ENCODE assay signal across 9 cellular contexts in genomic region chr1:83999316-83999819, GRCh38. TPM values are rescaled to one million over a fixed set of nuclear protein-coding genes. Genes with fewer than 3 reads are reported as not detected.
A peak's percentile ranks its signal among the peaks of the same experiment; 100 is the strongest.
DNase-seq lines count a peak whose midpoint lies in the region; ATAC-seq and TF ChIP-seq lines count a peak whose summit lies in the region.
"Had no signal": no experiment of that assay in that cellular context is flagged by ENCODE, and none has a peak within 500 bp of the region (broad histone marks: within the 10 kb centered on the region; RNA-seq: fewer than 3 reads in every experiment).

No MANE protein-coding gene starts in this region.

- peak overlapping the region; percentile 31; the same call in 1 of the 2 replicates for H3K27ac ChIP-seq in PC-9
- H3K27ac ChIP-seq in brain microvascular endothelial cell: peak overlapping the region; percentile 88
- no peak overlapping the region for H3K27ac ChIP-seq in iPS DF 6.9 (ENCODE audit: low read length)

- H4K20me1 ChIP-seq in PC-9 (ENCODE audit: insufficient read depth): no peaks in the 10 kb centered on the region

- H3K4me1 ChIP-seq in PC-9 (replicated peaks; ENCODE audit: insufficient read depth): peaks cover 5% of the 10 kb centered on the region
- no peaks in the 10 kb centered on the region; the same call in 1 of the 2 replicates for H3K4me1 ChIP-seq in iPS DF 6.9 (ENCODE audit: control insufficient read depth, insufficient read depth, low read length)

- POLR2A ChIA-PET in PC-9 (lab: Charles Lee; ENCODE audit: unreplicated experiment): no interaction called here

- H3F3A ChIP-seq in PC-9 (ENCODE audit: insufficient read depth, low read depth): no peaks in the 10 kb centered on the region

- TF ChIP-seq CTCF in PC-9 (conservative IDR thresholded peaks at IDR 0.05): no peak
- no peak for TF ChIP-seq CTCF in brain microvascular endothelial cell (IDR thresholded peaks at IDR 0.05; ENCODE audit: low read depth, low read length, missing control alignments)

- no CpG with 5 or more reads among the region's 26 CpGs for WGBS in iPS DF 6.9 (ENCODE audit: insufficient coverage, insufficient read length)

- H2AFZ ChIP-seq in PC-9: peak overlapping the region; percentile 99

- intact Hi-C loops in PC-9 (cut with micrococcal nuclease; ENCODE audit: unreplicated experiment): loop anchor here (10.0 kb wide), 1 partner anchor 125 kb away; no protein-coding TSS in a partner anchor

- CTCF ChIA-PET in PC-9 (lab: Charles Lee): no interaction called here

- in situ Hi-C loops in brain microvascular endothelial cell (cut with HindIII; ENCODE audit: low pct_ligation_motif_present, low sequenced_read_pairs): no loop called here

- H3K9me2 ChIP-seq in PC-9 (ENCODE audit: insufficient read depth): no peaks in the 10 kb centered on the region

- H3K9me3 Mint-ChIP-seq in IgD-negative memory B cell: no peaks in the 10 kb centered on the region

- H3K27me3 Mint-ChIP-seq in IgD-negative memory B cell: peaks cover 35% of the 10 kb centered on the region

- peak; percentile 83 for ATAC-seq in GM21825 (IDR thresholded peaks at IDR 0.05; ENCODE audit: unreplicated experiment)

- H3K4me3 ChIP-seq in PC-9: peak overlapping the region; percentile 88
- H3K4me3 ChIP-seq in brain microvascular endothelial cell (ENCODE audit: low read depth, low read length): peak overlapping the region; percentile 70
- peak overlapping the region; percentile 91; the same call in 1 of the 2 replicates for H3K4me3 ChIP-seq in iPS DF 6.9 (ENCODE audit: low read length)

- no TSS peak for BruUV-seq in PC-9 (replicated peaks; lab: Mats Ljungman, UMichigan)

- peak overlapping the region in 2 of 3 donors; percentile 50 to 86 for H3K27ac Mint-ChIP-seq in IgD-negative memory B cell

- no peaks in the 10 kb centered on the region for H3K79me2 ChIP-seq in PC-9 (ENCODE audit: low read depth)

- H3K27me3 ChIP-seq in PC-9 (ENCODE audit: insufficient read depth, low read depth) (no peaks in the 10 kb centered on the region), brain microvascular endothelial cell (replicated peaks) (no peaks in the 10 kb centered on the region), iPS DF 6.9 (ENCODE audit: control insufficient read depth, insufficient read depth, low read length) (peaks cover 10% of the 10 kb centered on the region)

- peak overlapping the region; percentile 75 for H3K4me2 ChIP-seq in PC-9

- H3K36me3 Mint-ChIP-seq in IgD-negative memory B cell: no peaks in the 10 kb centered on the region

- no peaks in the 10 kb centered on the region for H3K36me3 ChIP-seq in PC-9 (ENCODE audit: low read depth)
- H3K36me3 ChIP-seq in brain microvascular endothelial cell (replicated peaks): no peaks in the 10 kb centered on the region
- no peaks in the 10 kb centered on the region for H3K36me3 ChIP-seq in iPS DF 6.9 (ENCODE audit: control insufficient read depth, insufficient read depth, low read length)

- H3K9me3 ChIP-seq in PC-9 (ENCODE audit: insufficient read depth, low read depth) (no peaks in the 10 kb centered on the region), iPS DF 6.9 (ENCODE audit: control insufficient read depth, insufficient read depth, low read length) (no peaks in the 10 kb centered on the region)

- peaks cover 10 to 17% (median 14%) of the 10 kb centered on the region in 3 donors for H3K4me1 Mint-ChIP-seq in IgD-negative memory B cell

- peak; percentile 13 for DNase-seq in activated CD4-positive, alpha-beta T cell treated with anti-CD3 and anti-CD28 coated beads for 1 hour
- DNase-seq in activated CD4-positive, alpha-beta T cell treated with anti-CD3 and anti-CD28 coated beads, Interleukin-2, amount 50 U/mL, for 48 hours: no peak
- DNase-seq in PC-9 (peak; percentile 60 to 70), brain microvascular endothelial cell (peak; percentile 70), iPS DF 6.9 (ENCODE audit: low read depth, low spot score) (peak; percentile 37), renal cortical epithelial cell (ENCODE audit: low read depth) (peak; percentile 36)
- DNase-seq: DND-41 had no signal

- H3K4me3 Mint-ChIP-seq in IgD-negative memory B cell: peak overlapping the region; percentile 80 to 94 (median 92)

RNA-seq across cellular contexts. Expression of gene TTLL7, which starts 0.4 kb away (rescaled TPM):
- not detected for polyA plus RNA-seq in IgD-negative memory B cell
- total RNA-seq in PC-9 (2021) (2.9 and 4.1 TPM in 2 replicates), renal cortical epithelial cell (11.6 and 14.0 TPM in 2 replicates)

Comparison
In these comparisons a context has a peak if more than half of its experiments do, and no peak if none do; other contexts are left out.
1. DNase-seq: peak in activated CD4-positive, alpha-beta T cell treated with anti-CD3 and anti-CD28 coated beads for 1 hour (single experiment), PC-9 (2 of 2), brain microvascular endothelial cell (single experiment), iPS DF 6.9 (single experiment) and renal cortical epithelial cell (single experiment); none in activated CD4-positive, alpha-beta T cell treated with anti-CD3 and anti-CD28 coated beads, Interleukin-2, amount 50 U/mL, for 48 hours (0 of 2).
2. Peak in every context shown above with its lines, with median percentiles within 50 percentile points of each other: H3K4me3 ChIP-seq.